8 cellular contexts compared by ENCODE assay signal in genomic region chr9:32968101-32969011, GRCh38. TPM values are rescaled to one million over a fixed set of nuclear protein-coding genes. Genes with fewer than 3 reads are reported as not detected.
DNase-seq lines count a peak whose midpoint lies in the region; ATAC-seq lines count a peak whose summit lies in the region.

No MANE protein-coding gene starts in this region.

- DNase-seq in NCI-H2171 treated with DMSO at 0.1 percent for 48 hours (lab: John Stamatoyannopoulos, UW) = peak; percentile 2
- DNase-seq in NCI-H2171 (lab: John Stamatoyannopoulos, UW) = no peak
- DNase-seq in NCI-H146 (lab: John Stamatoyannopoulos, UW) = peak; percentile 24
- peak; percentile 66 for DNase-seq in activated CD4-positive, alpha-beta T cell treated with anti-CD3 and anti-CD28 coated beads for 48 hours
- DNase-seq in dermis blood vessel endothelial cell = peak; percentile 70
- peak; percentile 81 for DNase-seq in medulla oblongata (ENCODE audit: extremely low spot score)
- peak; percentile 28 to 32 for DNase-seq in stimulated activated CD8-positive, alpha-beta memory T cell treated with anti-CD3 and anti-CD28 coated beads, Interleukin-7, amount 100 ng/mL, for 4 hours (ENCODE audit: low read depth in 2 of 2)

- no peak for ATAC-seq in GM18520 (IDR thresholded peaks at IDR 0.05; ENCODE audit: unreplicated experiment)

RNA-seq across cellular contexts. Expression of gene APTX, which starts 33.1 kb away (rescaled TPM):
- 21.3 and 28.5 TPM in 2 replicates for total RNA-seq in dermis blood vessel endothelial cell

RNA-seq across cellular contexts. Expression of gene DNAJA1, which starts 56.7 kb away (rescaled TPM):
- 134 and 149 TPM in 2 replicates for total RNA-seq in dermis blood vessel endothelial cell
